9 cellular contexts compared by ENCODE assay signal in the genomic region with DNA sequence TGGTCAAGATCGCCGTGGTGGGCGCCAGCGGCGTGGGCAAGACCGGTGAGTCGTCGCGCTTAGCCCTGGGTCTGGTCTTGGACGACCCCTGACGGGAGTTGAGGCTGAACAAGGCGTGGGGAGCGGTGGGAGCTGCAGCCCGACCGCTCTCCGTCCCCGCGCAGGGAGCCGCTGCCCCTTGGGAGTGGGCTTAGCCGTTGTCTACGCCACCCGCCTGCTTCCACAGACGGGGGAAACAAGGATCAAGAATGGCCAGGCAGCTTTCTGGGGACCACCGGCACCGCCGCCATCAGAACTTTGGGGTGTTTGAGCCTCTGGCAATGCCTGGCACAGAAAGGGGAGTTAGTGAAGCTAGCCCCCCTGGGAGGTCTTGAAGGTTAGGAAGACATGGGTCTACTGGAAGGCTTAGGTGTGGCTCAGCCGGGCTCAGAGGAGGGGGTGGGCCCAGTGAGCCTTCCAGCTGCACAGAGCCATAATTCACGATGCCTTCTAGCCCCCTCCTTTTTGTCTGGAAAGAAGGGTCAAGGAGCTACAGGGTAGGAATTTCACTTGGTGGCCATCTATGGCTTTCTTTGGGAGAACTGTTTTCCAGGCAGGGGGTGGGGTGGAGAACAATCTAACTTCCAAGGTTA. TPM values are rescaled to one million over a fixed set of nuclear protein-coding genes. Genes with fewer than 3 reads are reported as not detected.
DNase-seq lines count a peak whose midpoint lies in the region; ATAC-seq and TF ChIP-seq lines count a peak whose summit lies in the region.
"Had no signal": no experiment of that assay in that cellular context is flagged by ENCODE, and none has a peak within 500 bp of the region (broad histone marks: within the 10 kb centered on the region; RNA-seq: fewer than 3 reads in every experiment).

No MANE protein-coding gene starts in this region.

- peaks cover 3% of the 10 kb centered on the region for H3K4me1 ChIP-seq in iPS DF 6.9 (ENCODE audit: control insufficient read depth, insufficient read depth, low read length)

- peak overlapping the region; percentile 59 for H3K4me3 ChIP-seq in HFF-Myc (replicated peaks; ENCODE audit: low read depth, low read length)
- H3K4me3 ChIP-seq in iPS DF 6.9 (ENCODE audit: low read length): peak overlapping the region; percentile 95

- no peak for ATAC-seq in WTC11
- ATAC-seq in stimulated activated effector memory CD8-positive, alpha-beta T cell treated with anti-CD3 and anti-CD28 coated beads, Interleukin-12 subunit alpha, Interleukin-12 subunit beta, amount 100 ng/mL, for 72 hours: no peak
- ATAC-seq in GM18867 (IDR thresholded peaks at IDR 0.05; ENCODE audit: unreplicated experiment): no peak

- no peak for TF ChIP-seq CTCF in HFF-Myc (IDR thresholded peaks at IDR 0.05; ENCODE audit: low read depth, low read length, missing control alignments)
- TF ChIP-seq CTCF in WTC11 (IDR thresholded peaks at IDR 0.05): no peak

- no peak overlapping the region for H3K27ac ChIP-seq in iPS DF 6.9 (ENCODE audit: low read length)

- WGBS in iPS DF 6.9 (ENCODE audit: insufficient coverage, insufficient read length): no CpG with 5 or more reads among the region's 28 CpGs

- peak overlapping the region; percentile 80 for H3K27ac Mint-ChIP-seq in WTC11
- no peak overlapping the region for H3K27ac Mint-ChIP-seq in stimulated activated effector memory CD8-positive, alpha-beta T cell treated with anti-CD3 and anti-CD28 coated beads, Interleukin-12 subunit alpha, Interleukin-12 subunit beta, amount 100 ng/mL, for 72 hours

- H3K4me1 Mint-ChIP-seq in WTC11: peaks cover 72% of the 10 kb centered on the region
- H3K4me1 Mint-ChIP-seq in stimulated activated effector memory CD8-positive, alpha-beta T cell treated with anti-CD3 and anti-CD28 coated beads, Interleukin-12 subunit alpha, Interleukin-12 subunit beta, amount 100 ng/mL, for 72 hours: peaks cover 11% of the 10 kb centered on the region

- no peaks in the 10 kb centered on the region for H3K27me3 Mint-ChIP-seq in WTC11 (ENCODE audit: low read depth)

- DNase-seq in HFF-Myc (ENCODE audit: extremely low read depth, low read depth) (no peak), WTC11 (ENCODE audit: low spot score) (no peak), iPS DF 6.9 (ENCODE audit: low read depth, low spot score) (no peak), 8988T (no peak), NCI-H187 (lab: John Stamatoyannopoulos, UW) (no peak), DMS153 treated with DMSO at 0.1 percent for 48 hours (lab: John Stamatoyannopoulos, UW; ENCODE audit: unreplicated experiment) (no peak)
- DNase-seq in stimulated activated effector memory CD8-positive, alpha-beta T cell treated with anti-CD3 and anti-CD28 coated beads, Interleukin-12 subunit alpha, Interleukin-12 subunit beta, amount 100 ng/mL, for 72 hours (ENCODE audit: low spot score in 2 of 2): no peak

- H3K9me3 ChIP-seq in iPS DF 6.9 (ENCODE audit: control insufficient read depth, insufficient read depth, low read length): 0 out of 2 replicates have a peak, but pooled peaks cover 1% of the 10 kb centered on the region

- POLR2A ChIA-PET in WTC11 (lab: Charles Lee): interaction anchor here (0.8 to 1.8 kb wide), 2 partner anchors 11 to 146 kb away, joined by 3 to 7 read pairs; no protein-coding TSS in a partner anchor

- H3K36me3 Mint-ChIP-seq in WTC11: peaks cover 62% of the 10 kb centered on the region
- H3K36me3 Mint-ChIP-seq in stimulated activated effector memory CD8-positive, alpha-beta T cell treated with anti-CD3 and anti-CD28 coated beads, Interleukin-12 subunit alpha, Interleukin-12 subunit beta, amount 100 ng/mL, for 72 hours: no peaks in the 10 kb centered on the region

- H3K9me3 Mint-ChIP-seq in WTC11: peaks cover 15% of the 10 kb centered on the region
- H3K9me3 Mint-ChIP-seq in stimulated activated effector memory CD8-positive, alpha-beta T cell treated with anti-CD3 and anti-CD28 coated beads, Interleukin-12 subunit alpha, Interleukin-12 subunit beta, amount 100 ng/mL, for 72 hours: peaks cover 2% of the 10 kb centered on the region

- H3K27me3 ChIP-seq in iPS DF 6.9 (ENCODE audit: control insufficient read depth, insufficient read depth, low read length): no peaks in the 10 kb centered on the region

- H3K36me3 ChIP-seq in iPS DF 6.9 (ENCODE audit: control insufficient read depth, insufficient read depth, low read length): peaks cover 15% of the 10 kb centered on the region

- H3K4me3 Mint-ChIP-seq in WTC11: peak overlapping the region; percentile 90
- peak overlapping the region; percentile 60 for H3K4me3 Mint-ChIP-seq in stimulated activated effector memory CD8-positive, alpha-beta T cell treated with anti-CD3 and anti-CD28 coated beads, Interleukin-12 subunit alpha, Interleukin-12 subunit beta, amount 100 ng/mL, for 72 hours

- CTCF ChIA-PET in WTC11 (lab: Charles Lee): interaction anchor here (1.1 kb wide), 1 partner anchor 20 kb away, joined by 3 read pairs; no protein-coding TSS in a partner anchor

TF ChIP-seq in WTC11, 78 proteins besides CTCF, POLR2A, EP300 and RAD21:
- TF ChIP-seq, protein P1, sequence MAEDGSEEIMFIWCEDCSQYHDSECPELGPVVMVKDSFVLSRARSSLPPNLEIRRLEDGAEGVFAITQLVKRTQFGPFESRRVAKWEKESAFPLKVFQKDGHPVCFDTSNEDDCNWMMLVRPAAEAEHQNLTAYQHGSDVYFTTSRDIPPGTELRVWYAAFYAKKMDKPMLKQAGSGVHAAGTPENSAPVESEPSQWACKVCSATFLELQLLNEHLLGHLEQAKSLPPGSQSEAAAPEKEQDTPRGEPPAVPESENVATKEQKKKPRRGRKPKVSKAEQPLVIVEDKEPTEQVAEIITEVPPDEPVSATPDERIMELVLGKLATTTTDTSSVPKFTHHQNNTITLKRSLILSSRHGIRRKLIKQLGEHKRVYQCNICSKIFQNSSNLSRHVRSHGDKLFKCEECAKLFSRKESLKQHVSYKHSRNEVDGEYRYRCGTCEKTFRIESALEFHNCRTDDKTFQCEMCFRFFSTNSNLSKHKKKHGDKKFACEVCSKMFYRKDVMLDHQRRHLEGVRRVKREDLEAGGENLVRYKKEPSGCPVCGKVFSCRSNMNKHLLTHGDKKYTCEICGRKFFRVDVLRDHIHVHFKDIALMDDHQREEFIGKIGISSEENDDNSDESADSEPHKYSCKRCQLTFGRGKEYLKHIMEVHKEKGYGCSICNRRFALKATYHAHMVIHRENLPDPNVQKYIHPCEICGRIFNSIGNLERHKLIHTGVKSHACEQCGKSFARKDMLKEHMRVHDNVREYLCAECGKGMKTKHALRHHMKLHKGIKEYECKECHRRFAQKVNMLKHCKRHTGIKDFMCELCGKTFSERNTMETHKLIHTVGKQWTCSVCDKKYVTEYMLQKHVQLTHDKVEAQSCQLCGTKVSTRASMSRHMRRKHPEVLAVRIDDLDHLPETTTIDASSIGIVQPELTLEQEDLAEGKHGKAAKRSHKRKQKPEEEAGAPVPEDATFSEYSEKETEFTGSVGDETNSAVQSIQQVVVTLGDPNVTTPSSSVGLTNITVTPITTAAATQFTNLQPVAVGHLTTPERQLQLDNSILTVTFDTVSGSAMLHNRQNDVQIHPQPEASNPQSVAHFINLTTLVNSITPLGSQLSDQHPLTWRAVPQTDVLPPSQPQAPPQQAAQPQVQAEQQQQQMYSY (CRISPR knock-in tag; IDR thresholded peaks at IDR 0.05): 0 out of 2 replicates have a peak, but pooled peaks have one; percentile 12
- TF ChIP-seq ELF4 (CRISPR knock-in tag; IDR thresholded peaks at IDR 0.05; ENCODE audit: low read depth): no peak
- 0 out of 2 replicates have a peak, but pooled peaks have one; percentile 72 for TF ChIP-seq KAT7 (CRISPR knock-in tag; IDR thresholded peaks at IDR 0.05; ENCODE audit: borderline replicate concordance)

RNA-seq across cellular contexts. Expression of a gene that starts 0.6 kb away (rescaled TPM):
- 58.5 to 71.9 TPM (median 69.9 TPM) in 3 replicates for total RNA-seq in WTC11 (2021)
- total RNA-seq: HT1080 had no signal
